ENCODE assay signal across 1 cellular context in the genomic region with DNA sequence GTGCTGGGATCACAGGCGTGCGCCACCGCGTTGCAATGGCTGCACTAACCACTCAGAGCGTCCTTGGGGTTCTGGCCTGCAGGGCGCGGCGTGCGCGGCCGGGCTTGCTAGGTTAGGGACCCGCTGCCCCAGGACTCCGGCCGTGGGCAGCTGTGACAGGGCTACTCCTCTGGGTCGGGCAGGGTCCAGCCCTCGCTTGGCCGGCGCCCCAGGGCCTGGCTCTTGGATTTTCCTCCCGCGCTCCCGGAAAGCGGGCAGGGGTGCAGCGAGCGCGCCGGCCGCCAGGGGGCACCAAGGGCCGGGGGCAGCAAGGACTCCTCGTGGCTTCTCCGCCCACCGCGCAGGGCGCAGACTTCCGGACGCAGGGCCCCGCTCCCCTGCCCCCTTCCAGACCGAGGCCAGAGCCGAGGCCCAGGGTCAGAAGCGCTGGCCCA.
A peak's percentile ranks its signal among the peaks of the same experiment; 100 is the strongest.
TF ChIP-seq lines count a peak whose summit lies in the region.

No MANE protein-coding gene starts in this region.

TF ChIP-seq in HepG2, 621 proteins besides CTCF, POLR2A, EP300 and RAD21 (continued from another document and continues in another):
- TF ChIP-seq ZFAT (CRISPR knock-in tag; conservative IDR thresholded peaks at IDR 0.05): no peak
- TF ChIP-seq DNMT1 (CRISPR knock-in tag; IDR thresholded peaks at IDR 0.05): no peak
- TF ChIP-seq, protein P1, sequence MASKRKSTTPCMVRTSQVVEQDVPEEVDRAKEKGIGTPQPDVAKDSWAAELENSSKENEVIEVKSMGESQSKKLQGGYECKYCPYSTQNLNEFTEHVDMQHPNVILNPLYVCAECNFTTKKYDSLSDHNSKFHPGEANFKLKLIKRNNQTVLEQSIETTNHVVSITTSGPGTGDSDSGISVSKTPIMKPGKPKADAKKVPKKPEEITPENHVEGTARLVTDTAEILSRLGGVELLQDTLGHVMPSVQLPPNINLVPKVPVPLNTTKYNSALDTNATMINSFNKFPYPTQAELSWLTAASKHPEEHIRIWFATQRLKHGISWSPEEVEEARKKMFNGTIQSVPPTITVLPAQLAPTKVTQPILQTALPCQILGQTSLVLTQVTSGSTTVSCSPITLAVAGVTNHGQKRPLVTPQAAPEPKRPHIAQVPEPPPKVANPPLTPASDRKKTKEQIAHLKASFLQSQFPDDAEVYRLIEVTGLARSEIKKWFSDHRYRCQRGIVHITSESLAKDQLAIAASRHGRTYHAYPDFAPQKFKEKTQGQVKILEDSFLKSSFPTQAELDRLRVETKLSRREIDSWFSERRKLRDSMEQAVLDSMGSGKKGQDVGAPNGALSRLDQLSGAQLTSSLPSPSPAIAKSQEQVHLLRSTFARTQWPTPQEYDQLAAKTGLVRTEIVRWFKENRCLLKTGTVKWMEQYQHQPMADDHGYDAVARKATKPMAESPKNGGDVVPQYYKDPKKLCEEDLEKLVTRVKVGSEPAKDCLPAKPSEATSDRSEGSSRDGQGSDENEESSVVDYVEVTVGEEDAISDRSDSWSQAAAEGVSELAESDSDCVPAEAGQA (IDR thresholded peaks at IDR 0.05; ENCODE audit: low read depth): peak; percentile 63; the same call in 1 of the 2 replicates
- TF ChIP-seq, protein P1 (CRISPR knock-in tag; IDR thresholded peaks at IDR 0.05; ENCODE audit: borderline replicate concordance): no peak
- TF ChIP-seq HNRNPK (IDR thresholded peaks at IDR 0.05; ENCODE audit: low read depth, low read length, poor library complexity, severe bottlenecking): peak; percentile 54
- TF ChIP-seq ZNF460 (CRISPR knock-in tag; IDR thresholded peaks at IDR 0.05; ENCODE audit: borderline replicate concordance): peak; percentile 60; the same call in 1 of the 2 replicates
- 0 out of 2 replicates have a peak, but pooled peaks have one; percentile 6 for TF ChIP-seq ZFX (CRISPR knock-in tag; IDR thresholded peaks at IDR 0.05; ENCODE audit: low read depth)
- TF ChIP-seq, protein P2, sequence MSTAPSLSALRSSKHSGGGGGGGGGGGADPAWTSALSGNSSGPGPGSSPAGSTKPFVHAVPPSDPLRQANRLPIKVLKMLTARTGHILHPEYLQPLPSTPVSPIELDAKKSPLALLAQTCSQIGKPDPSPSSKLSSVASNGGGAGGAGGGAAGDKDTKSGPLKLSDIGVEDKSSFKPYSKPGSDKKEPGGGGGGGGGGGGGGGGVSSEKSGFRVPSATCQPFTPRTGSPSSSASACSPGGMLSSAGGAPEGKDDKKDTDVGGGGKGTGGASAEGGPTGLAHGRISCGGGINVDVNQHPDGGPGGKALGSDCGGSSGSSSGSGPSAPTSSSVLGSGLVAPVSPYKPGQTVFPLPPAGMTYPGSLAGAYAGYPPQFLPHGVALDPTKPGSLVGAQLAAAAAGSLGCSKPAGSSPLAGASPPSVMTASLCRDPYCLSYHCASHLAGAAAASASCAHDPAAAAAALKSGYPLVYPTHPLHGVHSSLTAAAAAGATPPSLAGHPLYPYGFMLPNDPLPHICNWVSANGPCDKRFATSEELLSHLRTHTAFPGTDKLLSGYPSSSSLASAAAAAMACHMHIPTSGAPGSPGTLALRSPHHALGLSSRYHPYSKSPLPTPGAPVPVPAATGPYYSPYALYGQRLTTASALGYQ (CRISPR knock-in tag; IDR thresholded peaks at IDR 0.05): no peak
- no peak for TF ChIP-seq GTF3A (CRISPR knock-in tag; conservative IDR thresholded peaks at IDR 0.05)
- no peak for TF ChIP-seq TAF1 (CRISPR knock-in tag; IDR thresholded peaks at IDR 0.05)
- TF ChIP-seq, protein P3, sequence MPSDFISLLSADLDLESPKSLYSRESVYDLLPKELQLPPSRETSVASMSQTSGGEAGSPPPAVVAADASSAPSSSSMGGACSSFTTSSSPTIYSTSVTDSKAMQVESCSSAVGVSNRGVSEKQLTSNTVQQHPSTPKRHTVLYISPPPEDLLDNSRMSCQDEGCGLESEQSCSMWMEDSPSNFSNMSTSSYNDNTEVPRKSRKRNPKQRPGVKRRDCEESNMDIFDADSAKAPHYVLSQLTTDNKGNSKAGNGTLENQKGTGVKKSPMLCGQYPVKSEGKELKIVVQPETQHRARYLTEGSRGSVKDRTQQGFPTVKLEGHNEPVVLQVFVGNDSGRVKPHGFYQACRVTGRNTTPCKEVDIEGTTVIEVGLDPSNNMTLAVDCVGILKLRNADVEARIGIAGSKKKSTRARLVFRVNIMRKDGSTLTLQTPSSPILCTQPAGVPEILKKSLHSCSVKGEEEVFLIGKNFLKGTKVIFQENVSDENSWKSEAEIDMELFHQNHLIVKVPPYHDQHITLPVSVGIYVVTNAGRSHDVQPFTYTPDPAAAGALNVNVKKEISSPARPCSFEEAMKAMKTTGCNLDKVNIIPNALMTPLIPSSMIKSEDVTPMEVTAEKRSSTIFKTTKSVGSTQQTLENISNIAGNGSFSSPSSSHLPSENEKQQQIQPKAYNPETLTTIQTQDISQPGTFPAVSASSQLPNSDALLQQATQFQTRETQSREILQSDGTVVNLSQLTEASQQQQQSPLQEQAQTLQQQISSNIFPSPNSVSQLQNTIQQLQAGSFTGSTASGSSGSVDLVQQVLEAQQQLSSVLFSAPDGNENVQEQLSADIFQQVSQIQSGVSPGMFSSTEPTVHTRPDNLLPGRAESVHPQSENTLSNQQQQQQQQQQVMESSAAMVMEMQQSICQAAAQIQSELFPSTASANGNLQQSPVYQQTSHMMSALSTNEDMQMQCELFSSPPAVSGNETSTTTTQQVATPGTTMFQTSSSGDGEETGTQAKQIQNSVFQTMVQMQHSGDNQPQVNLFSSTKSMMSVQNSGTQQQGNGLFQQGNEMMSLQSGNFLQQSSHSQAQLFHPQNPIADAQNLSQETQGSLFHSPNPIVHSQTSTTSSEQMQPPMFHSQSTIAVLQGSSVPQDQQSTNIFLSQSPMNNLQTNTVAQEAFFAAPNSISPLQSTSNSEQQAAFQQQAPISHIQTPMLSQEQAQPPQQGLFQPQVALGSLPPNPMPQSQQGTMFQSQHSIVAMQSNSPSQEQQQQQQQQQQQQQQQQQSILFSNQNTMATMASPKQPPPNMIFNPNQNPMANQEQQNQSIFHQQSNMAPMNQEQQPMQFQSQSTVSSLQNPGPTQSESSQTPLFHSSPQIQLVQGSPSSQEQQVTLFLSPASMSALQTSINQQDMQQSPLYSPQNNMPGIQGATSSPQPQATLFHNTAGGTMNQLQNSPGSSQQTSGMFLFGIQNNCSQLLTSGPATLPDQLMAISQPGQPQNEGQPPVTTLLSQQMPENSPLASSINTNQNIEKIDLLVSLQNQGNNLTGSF (CRISPR knock-in tag; IDR thresholded peaks at IDR 0.05): no peak
- TF ChIP-seq, protein P4, sequence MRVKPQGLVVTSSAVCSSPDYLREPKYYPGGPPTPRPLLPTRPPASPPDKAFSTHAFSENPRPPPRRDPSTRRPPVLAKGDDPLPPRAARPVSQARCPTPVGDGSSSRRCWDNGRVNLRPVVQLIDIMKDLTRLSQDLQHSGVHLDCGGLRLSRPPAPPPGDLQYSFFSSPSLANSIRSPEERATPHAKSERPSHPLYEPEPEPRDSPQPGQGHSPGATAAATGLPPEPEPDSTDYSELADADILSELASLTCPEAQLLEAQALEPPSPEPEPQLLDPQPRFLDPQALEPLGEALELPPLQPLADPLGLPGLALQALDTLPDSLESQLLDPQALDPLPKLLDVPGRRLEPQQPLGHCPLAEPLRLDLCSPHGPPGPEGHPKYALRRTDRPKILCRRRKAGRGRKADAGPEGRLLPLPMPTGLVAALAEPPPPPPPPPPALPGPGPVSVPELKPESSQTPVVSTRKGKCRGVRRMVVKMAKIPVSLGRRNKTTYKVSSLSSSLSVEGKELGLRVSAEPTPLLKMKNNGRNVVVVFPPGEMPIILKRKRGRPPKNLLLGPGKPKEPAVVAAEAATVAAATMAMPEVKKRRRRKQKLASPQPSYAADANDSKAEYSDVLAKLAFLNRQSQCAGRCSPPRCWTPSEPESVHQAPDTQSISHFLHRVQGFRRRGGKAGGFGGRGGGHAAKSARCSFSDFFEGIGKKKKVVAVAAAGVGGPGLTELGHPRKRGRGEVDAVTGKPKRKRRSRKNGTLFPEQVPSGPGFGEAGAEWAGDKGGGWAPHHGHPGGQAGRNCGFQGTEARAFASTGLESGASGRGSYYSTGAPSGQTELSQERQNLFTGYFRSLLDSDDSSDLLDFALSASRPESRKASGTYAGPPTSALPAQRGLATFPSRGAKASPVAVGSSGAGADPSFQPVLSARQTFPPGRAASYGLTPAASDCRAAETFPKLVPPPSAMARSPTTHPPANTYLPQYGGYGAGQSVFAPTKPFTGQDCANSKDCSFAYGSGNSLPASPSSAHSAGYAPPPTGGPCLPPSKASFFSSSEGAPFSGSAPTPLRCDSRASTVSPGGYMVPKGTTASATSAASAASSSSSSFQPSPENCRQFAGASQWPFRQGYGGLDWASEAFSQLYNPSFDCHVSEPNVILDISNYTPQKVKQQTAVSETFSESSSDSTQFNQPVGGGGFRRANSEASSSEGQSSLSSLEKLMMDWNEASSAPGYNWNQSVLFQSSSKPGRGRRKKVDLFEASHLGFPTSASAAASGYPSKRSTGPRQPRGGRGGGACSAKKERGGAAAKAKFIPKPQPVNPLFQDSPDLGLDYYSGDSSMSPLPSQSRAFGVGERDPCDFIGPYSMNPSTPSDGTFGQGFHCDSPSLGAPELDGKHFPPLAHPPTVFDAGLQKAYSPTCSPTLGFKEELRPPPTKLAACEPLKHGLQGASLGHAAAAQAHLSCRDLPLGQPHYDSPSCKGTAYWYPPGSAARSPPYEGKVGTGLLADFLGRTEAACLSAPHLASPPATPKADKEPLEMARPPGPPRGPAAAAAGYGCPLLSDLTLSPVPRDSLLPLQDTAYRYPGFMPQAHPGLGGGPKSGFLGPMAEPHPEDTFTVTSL (CRISPR knock-in tag; IDR thresholded peaks at IDR 0.05; ENCODE audit: borderline replicate concordance): no peak
- TF ChIP-seq NCOA2 (CRISPR knock-in tag; IDR thresholded peaks at IDR 0.05): no peak
- no peak for TF ChIP-seq ZNF790 (CRISPR knock-in tag; IDR thresholded peaks at IDR 0.05; ENCODE audit: borderline replicate concordance)
- TF ChIP-seq, protein P5, sequence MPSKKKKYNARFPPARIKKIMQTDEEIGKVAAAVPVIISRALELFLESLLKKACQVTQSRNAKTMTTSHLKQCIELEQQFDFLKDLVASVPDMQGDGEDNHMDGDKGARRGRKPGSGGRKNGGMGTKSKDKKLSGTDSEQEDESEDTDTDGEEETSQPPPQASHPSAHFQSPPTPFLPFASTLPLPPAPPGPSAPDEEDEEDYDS (CRISPR knock-in tag; IDR thresholded peaks at IDR 0.05): no peak
- TF ChIP-seq CHD4 (IDR thresholded peaks at IDR 0.05; ENCODE audit: borderline replicate concordance, low read length): no peak
- no peak for TF ChIP-seq MIER2 (CRISPR knock-in tag; IDR thresholded peaks at IDR 0.05)
- TF ChIP-seq ZNF616 (CRISPR knock-in tag; IDR thresholded peaks at IDR 0.05; ENCODE audit: low read depth): no peak
- TF ChIP-seq, protein P6, sequence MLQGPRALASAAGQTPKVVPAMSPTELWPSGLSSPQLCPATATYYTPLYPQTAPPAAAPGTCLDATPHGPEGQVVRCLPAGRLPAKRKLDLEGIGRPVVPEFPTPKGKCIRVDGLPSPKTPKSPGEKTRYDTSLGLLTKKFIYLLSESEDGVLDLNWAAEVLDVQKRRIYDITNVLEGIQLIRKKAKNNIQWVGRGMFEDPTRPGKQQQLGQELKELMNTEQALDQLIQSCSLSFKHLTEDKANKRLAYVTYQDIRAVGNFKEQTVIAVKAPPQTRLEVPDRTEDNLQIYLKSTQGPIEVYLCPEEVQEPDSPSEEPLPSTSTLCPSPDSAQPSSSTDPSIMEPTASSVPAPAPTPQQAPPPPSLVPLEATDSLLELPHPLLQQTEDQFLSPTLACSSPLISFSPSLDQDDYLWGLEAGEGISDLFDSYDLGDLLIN (CRISPR knock-in tag; IDR thresholded peaks at IDR 0.05; ENCODE audit: borderline replicate concordance): no peak
- no peak for TF ChIP-seq ARNTL (CRISPR knock-in tag; IDR thresholded peaks at IDR 0.05)
- TF ChIP-seq ZBTB38 (CRISPR knock-in tag; IDR thresholded peaks at IDR 0.05): peak; percentile 31; the same call in 1 of the 2 replicates
- no peak for TF ChIP-seq ZFP1 (CRISPR knock-in tag; IDR thresholded peaks at IDR 0.05)
- TF ChIP-seq ZSCAN9 (CRISPR knock-in tag; IDR thresholded peaks at IDR 0.05; ENCODE audit: borderline replicate concordance): no peak
- TF ChIP-seq SETDB1 (CRISPR knock-in tag; IDR thresholded peaks at IDR 0.05; ENCODE audit: borderline replicate concordance): 0 out of 2 replicates have a peak, but pooled peaks have one; percentile 44
- TF ChIP-seq TCF12 (IDR thresholded peaks at IDR 0.05): no peak
- TF ChIP-seq TCF12 (CRISPR knock-in tag; IDR thresholded peaks at IDR 0.05): no peak
- TF ChIP-seq, protein P7, sequence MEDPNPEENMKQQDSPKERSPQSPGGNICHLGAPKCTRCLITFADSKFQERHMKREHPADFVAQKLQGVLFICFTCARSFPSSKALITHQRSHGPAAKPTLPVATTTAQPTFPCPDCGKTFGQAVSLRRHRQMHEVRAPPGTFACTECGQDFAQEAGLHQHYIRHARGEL (CRISPR knock-in tag; IDR thresholded peaks at IDR 0.05): no peak
- TF ChIP-seq SAP130 (CRISPR knock-in tag; IDR thresholded peaks at IDR 0.05; ENCODE audit: low read depth): no peak
- TF ChIP-seq, protein P8, sequence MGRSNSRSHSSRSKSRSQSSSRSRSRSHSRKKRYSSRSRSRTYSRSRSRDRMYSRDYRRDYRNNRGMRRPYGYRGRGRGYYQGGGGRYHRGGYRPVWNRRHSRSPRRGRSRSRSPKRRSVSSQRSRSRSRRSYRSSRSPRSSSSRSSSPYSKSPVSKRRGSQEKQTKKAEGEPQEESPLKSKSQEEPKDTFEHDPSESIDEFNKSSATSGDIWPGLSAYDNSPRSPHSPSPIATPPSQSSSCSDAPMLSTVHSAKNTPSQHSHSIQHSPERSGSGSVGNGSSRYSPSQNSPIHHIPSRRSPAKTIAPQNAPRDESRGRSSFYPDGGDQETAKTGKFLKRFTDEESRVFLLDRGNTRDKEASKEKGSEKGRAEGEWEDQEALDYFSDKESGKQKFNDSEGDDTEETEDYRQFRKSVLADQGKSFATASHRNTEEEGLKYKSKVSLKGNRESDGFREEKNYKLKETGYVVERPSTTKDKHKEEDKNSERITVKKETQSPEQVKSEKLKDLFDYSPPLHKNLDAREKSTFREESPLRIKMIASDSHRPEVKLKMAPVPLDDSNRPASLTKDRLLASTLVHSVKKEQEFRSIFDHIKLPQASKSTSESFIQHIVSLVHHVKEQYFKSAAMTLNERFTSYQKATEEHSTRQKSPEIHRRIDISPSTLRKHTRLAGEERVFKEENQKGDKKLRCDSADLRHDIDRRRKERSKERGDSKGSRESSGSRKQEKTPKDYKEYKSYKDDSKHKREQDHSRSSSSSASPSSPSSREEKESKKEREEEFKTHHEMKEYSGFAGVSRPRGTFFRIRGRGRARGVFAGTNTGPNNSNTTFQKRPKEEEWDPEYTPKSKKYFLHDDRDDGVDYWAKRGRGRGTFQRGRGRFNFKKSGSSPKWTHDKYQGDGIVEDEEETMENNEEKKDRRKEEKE (IDR thresholded peaks at IDR 0.05): no peak
- peak; percentile 52 for TF ChIP-seq CBX1 (IDR thresholded peaks at IDR 0.05; ENCODE audit: low read depth)
